Comparison of ENCODE assay signal across 1 cellular context in genomic region chr3:120427201-120427600, GRCh38.
TF ChIP-seq lines count a peak whose summit lies in the region.

No MANE protein-coding gene starts in this region.

TF ChIP-seq in GM23338, 12 proteins besides CTCF, POLR2A, EP300 and RAD21 (continued from another document):
- TF ChIP-seq ZNF462 (CRISPR knock-in tag; IDR thresholded peaks at IDR 0.05), result no peak
- no peak for TF ChIP-seq EZH2 (IDR thresholded peaks at IDR 0.05; ENCODE audit: low read depth, unreplicated experiment)
- TF ChIP-seq POLR2AphosphoS5 (IDR thresholded peaks at IDR 0.05; ENCODE audit: low read depth), result no peak
- no peak for TF ChIP-seq REST (IDR thresholded peaks at IDR 0.05; ENCODE audit: unreplicated experiment)
- TF ChIP-seq ZNF114 (CRISPR knock-in tag; IDR thresholded peaks at IDR 0.05), result no peak
- no peak for TF ChIP-seq CREB1 (CRISPR knock-in tag; IDR thresholded peaks at IDR 0.05; ENCODE audit: low read depth)
TF ChIP-seq in GM23338: peak in this region for 0.
